In the genomic region with DNA sequence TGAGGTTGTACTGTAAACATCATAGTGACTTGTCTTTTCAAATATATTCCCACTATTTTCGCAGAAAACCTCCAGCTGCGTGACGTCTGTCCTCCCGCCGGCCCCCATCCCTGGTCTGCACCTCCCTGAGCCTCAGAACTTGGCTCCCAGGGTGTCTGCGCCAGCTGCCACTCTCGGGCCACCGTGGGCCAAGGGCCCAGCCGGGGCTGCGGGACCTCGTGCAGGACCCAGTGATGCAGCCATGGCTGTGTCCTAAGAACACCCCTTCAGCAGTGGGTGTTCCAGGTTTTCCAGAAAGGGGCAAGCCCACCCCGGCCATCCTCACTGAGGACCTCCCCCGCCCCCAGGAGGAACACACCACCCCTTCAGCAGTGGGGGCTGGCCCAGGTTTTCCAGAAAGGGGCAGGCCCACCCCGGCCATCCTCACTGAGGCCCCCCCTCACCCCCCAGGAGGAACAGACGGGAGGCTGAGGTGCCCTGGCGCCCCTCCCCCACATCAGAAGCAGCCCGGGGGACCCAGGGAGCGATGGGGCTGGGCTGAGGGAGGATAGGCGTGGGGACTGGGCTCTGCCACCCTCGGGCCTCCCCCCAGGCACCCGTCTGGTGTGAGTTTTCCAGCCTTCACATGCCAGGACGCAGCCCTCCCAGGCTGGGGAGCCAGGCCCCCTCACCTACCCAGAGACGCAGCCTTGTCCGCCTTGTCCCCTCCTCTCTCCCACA, we compare ENCODE assay signal across 30 cellular contexts.
"Had no signal": no experiment of that assay in that cellular context is flagged by ENCODE, and none has a peak within 500 bp of the region (broad histone marks: within the 10 kb centered on the region; RNA-seq: fewer than 3 reads in every experiment).

No MANE protein-coding gene starts in this region.

- H3K4me3 ChIP-seq: left lung, lower lobe of right lung, pancreas, prostate gland, sigmoid colon, spleen, tibial nerve, uterus had no signal

- H3K27me3 Mint-ChIP-seq: naive B cell; stimulated activated memory B cell treated with anti-CD40 and anti-IgM and Interleukin-4, amounts not matched to agents 10 μg/mL and 1 μg/mL and 100 μg/mL, for 72 hours; stimulated activated naive CD8-positive, alpha-beta T cell treated with anti-CD3 and anti-CD28 coated beads, Interleukin-15, amount 100 ng/mL, for 72 hours; type B pancreatic cell had no signal

- H3K9me3 ChIP-seq: left lung, lower lobe of right lung, pancreas, prostate gland, sigmoid colon, spleen, tibial nerve, uterus had no signal

- H3K4me3 Mint-ChIP-seq: immature natural killer cell; mesothelial cell of epicardium; natural killer cell; nephron progenitor cell; stimulated activated memory B cell treated with anti-CD40 and anti-IgM and Interleukin-4, amounts not matched to agents 10 μg/mL and 1 μg/mL and 100 μg/mL, for 72 hours; stimulated activated naive CD8-positive, alpha-beta T cell treated with anti-CD3 and anti-CD28 coated beads, Interleukin-15, amount 100 ng/mL, for 72 hours; type B pancreatic cell had no signal

- DNase-seq: hypothalamus; immature natural killer cell; kidney; left colon; left lung; lower lobe of right lung; mammary epithelial cell; mesenchymal stem cell; naive B cell; natural killer cell; nephron progenitor cell; nucleus accumbens; pancreas; posterior cingulate gyrus; retina; right cardiac atrium; sigmoid colon; small intestine; spleen; stimulated activated CD4-positive, alpha-beta T cell treated with anti-CD3 and anti-CD28 coated beads, Interleukin-4, amount 100 ng/mL, for 24 hours; stimulated activated naive CD4-positive, alpha-beta T cell treated with Interleukin-2 at 50 U/mL for 16 hours; stimulated activated naive CD8-positive, alpha-beta T cell treated with anti-CD3 and anti-CD28 coated beads, Interleukin-15, amount 100 ng/mL, for 72 hours; substantia nigra; uterus had no signal

- H3K36me3 ChIP-seq: left lung, lower lobe of right lung, pancreas, prostate gland, sigmoid colon, spleen, tibial nerve, uterus had no signal

- H3K4me1 ChIP-seq: left lung, pancreas, prostate gland had no signal

- H3K9me3 Mint-ChIP-seq: immature natural killer cell; mesothelial cell of epicardium; naive B cell; natural killer cell; nephron progenitor cell; stimulated activated memory B cell treated with anti-CD40 and anti-IgM and Interleukin-4, amounts not matched to agents 10 μg/mL and 1 μg/mL and 100 μg/mL, for 72 hours; stimulated activated naive CD8-positive, alpha-beta T cell treated with anti-CD3 and anti-CD28 coated beads, Interleukin-15, amount 100 ng/mL, for 72 hours; type B pancreatic cell had no signal

- H3K27ac ChIP-seq: left lung, lower lobe of right lung, pancreas, prostate gland, sigmoid colon, spleen, tibial nerve, uterus had no signal

- FAIRE-seq: islet of Langerhans, kidney, pancreas, small intestine had no signal

- H3K27ac Mint-ChIP-seq: mesothelial cell of epicardium; naive B cell; natural killer cell; nephron progenitor cell; stimulated activated memory B cell treated with anti-CD40 and anti-IgM and Interleukin-4, amounts not matched to agents 10 μg/mL and 1 μg/mL and 100 μg/mL, for 72 hours; stimulated activated naive CD8-positive, alpha-beta T cell treated with anti-CD3 and anti-CD28 coated beads, Interleukin-15, amount 100 ng/mL, for 72 hours; type B pancreatic cell had no signal

- H3K27me3 ChIP-seq: pancreas, spleen, uterus had no signal

- H3K36me3 Mint-ChIP-seq: immature natural killer cell; mesothelial cell of epicardium; naive B cell; natural killer cell; stimulated activated memory B cell treated with anti-CD40 and anti-IgM and Interleukin-4, amounts not matched to agents 10 μg/mL and 1 μg/mL and 100 μg/mL, for 72 hours; type B pancreatic cell had no signal
